8 cellular contexts compared by ENCODE assay signal in the genomic region with DNA sequence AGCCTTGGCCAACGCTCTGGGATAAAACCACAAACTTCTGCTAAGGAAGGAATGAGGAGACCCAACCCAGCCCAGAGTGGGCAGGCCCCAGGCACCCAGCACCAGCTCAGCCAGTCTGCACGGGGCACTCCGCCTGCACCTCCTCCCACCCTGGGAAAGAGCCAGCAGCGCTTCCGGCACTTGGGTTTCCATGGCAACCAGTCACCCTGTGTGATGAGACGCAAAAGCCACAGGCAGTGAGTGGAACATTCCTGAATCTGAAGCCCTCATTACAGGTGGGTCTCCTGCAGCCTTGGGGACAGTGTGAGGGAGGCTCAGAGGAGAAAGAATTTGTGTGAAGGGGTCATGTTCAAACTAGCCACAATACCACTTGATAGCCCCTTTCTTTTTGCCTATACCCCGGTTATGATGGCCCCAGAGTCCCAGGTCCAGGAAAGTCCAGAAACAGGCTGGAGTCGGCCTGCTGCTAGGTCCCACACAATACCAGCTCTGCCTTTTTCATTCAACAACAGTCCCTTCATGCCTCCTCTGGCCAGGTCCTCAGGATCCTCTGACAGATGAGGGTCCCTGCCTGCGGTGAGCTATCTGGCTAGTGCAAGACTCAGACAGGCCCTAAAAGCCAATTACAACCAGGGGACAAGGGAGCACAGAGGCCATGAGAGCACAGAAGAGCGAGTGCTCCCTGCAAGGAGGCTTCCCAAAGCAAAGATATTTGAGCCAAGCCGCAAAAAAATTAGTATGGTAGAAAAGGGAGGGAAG.
DNase-seq lines count a peak whose midpoint lies in the region; ATAC-seq and TF ChIP-seq lines count a peak whose summit lies in the region.

No MANE protein-coding gene starts in this region.

- peak overlapping the region; percentile 43 for H3K27ac Mint-ChIP-seq in mesothelial cell of epicardium

- H3K27me3 ChIP-seq in dorsolateral prefrontal cortex = peaks cover 0 to 55% (median 6%) of the 10 kb centered on the region in 45 donors

- TF ChIP-seq CTCF in dorsolateral prefrontal cortex (IDR thresholded peaks at IDR 0.05 in 54 of 56, conservative IDR thresholded peaks at IDR 0.05 in 2 of 56; ENCODE audit: low read depth in 1 of 56, partially characterized antibody in 56 of 56) = no peak
- no peak for TF ChIP-seq CTCF in mesothelial cell of epicardium (IDR thresholded peaks at IDR 0.05; ENCODE audit: unreplicated experiment)

- H3K36me3 Mint-ChIP-seq in mesothelial cell of epicardium = no peaks in the 10 kb centered on the region

- H3K4me1 Mint-ChIP-seq in mesothelial cell of epicardium = peaks cover 18% of the 10 kb centered on the region

- H3K4me3 Mint-ChIP-seq in mesothelial cell of epicardium = no peak overlapping the region

- H3K27ac ChIP-seq in dorsolateral prefrontal cortex = peak overlapping the region in 43 of 59 donors; percentile 4 to 91 (median 52)

- intact Hi-C loops in dorsolateral prefrontal cortex (cut with DNase I) = no loop called here

- in situ Hi-C loops in Caki2 (cut with HindIII; ENCODE audit: low pct_unique_long_range_greater_than_20kb, low sequenced_read_pairs) = no loop called here

- ATAC-seq in HG02973 (IDR thresholded peaks at IDR 0.05; ENCODE audit: unreplicated experiment) = peak; percentile 47

- H3K4me3 ChIP-seq in dorsolateral prefrontal cortex = peak overlapping the region in 1 of 59 donors; percentile 6

- DNase-seq in Caki2 (ENCODE audit: low read depth) = peak; percentile 87
- peak; percentile 84 for DNase-seq in NCI-H774 (lab: John Stamatoyannopoulos, UW)
- DNase-seq in activated CD8-positive, alpha-beta memory T cell treated with anti-CD3 and anti-CD28 coated beads for 24 hours = peak; percentile 88
- peak; percentile 55 to 90 (median 76) for DNase-seq in dorsolateral prefrontal cortex
- peak in 1 of 2 experiments; percentile 78 for DNase-seq in mesothelial cell of epicardium (ENCODE audit: low spot score in 2 of 2, unreplicated experiment in 2 of 2)
- peak; percentile 86 for DNase-seq in stimulated activated CD8-positive, alpha-beta memory T cell treated with anti-CD3 and anti-CD28 coated beads, Interleukin-4, amount 100 ng/mL, for 48 hours
- DNase-seq in RKO (ENCODE audit: low spot score) = no peak

- H3K9me3 Mint-ChIP-seq in mesothelial cell of epicardium = no peaks in the 10 kb centered on the region

- H3K27me3 Mint-ChIP-seq in mesothelial cell of epicardium (ENCODE audit: low read depth) = peaks cover 33% of the 10 kb centered on the region
